1 cellular context compared by ENCODE assay signal in the genomic region with DNA sequence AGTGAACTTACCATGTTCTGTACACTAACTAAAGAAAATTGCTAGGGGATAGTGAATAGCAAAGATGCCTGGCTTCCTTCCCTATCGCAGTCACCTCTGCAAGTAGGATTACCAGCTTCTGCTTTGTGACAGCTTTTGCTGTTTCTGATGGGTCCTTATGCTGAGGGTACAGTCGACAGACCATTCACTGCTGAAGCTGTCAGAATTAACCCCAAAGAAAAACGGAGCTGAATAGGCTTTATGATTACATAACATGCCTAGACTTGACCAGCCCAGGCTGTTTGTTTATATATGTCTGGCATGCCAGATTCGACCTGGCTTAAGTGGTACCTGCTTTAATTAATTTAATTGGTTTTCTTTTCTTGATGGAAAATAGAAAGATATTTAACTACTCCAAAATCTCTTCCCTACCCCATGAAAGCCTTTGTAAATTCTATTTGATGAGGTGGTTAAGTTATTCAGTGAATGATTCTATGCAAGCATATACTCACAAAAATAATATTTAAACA.
TF ChIP-seq lines count a peak whose summit lies in the region.

No MANE protein-coding gene starts in this region.

TF ChIP-seq in HCT116, 20 proteins besides CTCF, POLR2A, EP300 and RAD21:
- TF ChIP-seq MAX (IDR thresholded peaks at IDR 0.05) (no peak), POLR2AphosphoS5 (IDR thresholded peaks at IDR 0.05; ENCODE audit: low read depth, low read length) (no peak), CEBPB (IDR thresholded peaks at IDR 0.05; ENCODE audit: low read depth) (no peak), EZH2phosphoT487 (IDR thresholded peaks at IDR 0.05; ENCODE audit: borderline replicate concordance) (no peak), ZBTB33 (IDR thresholded peaks at IDR 0.05; ENCODE audit: extremely low read depth, insufficient replicate concordance, low read length) (no peak), CBX3 (IDR thresholded peaks at IDR 0.05; ENCODE audit: low read depth) (no peak), JUND (IDR thresholded peaks at IDR 0.05) (no peak), SRF (IDR thresholded peaks at IDR 0.05; ENCODE audit: low read depth) (no peak), EZH2 (IDR thresholded peaks at IDR 0.05) (no peak), FOSL1 (IDR thresholded peaks at IDR 0.05; ENCODE audit: low read depth) (no peak), TCF7L2 (IDR thresholded peaks at IDR 0.05; ENCODE audit: borderline replicate concordance, extremely low read depth, insufficient read depth, insufficient read length) (no peak), SIN3A (IDR thresholded peaks at IDR 0.05; ENCODE audit: low read depth) (no peak), ZFX (IDR thresholded peaks at IDR 0.05) (no peak), EGR1 (IDR thresholded peaks at IDR 0.05; ENCODE audit: low read depth) (no peak), ELF1 (IDR thresholded peaks at IDR 0.05; ENCODE audit: borderline replicate concordance, low read depth) (no peak), YY1 (IDR thresholded peaks at IDR 0.05; ENCODE audit: extremely low read depth, insufficient replicate concordance, low read depth, low read length) (no peak), SP1 (IDR thresholded peaks at IDR 0.05; ENCODE audit: low read depth) (no peak), ZNF274 (IDR thresholded peaks at IDR 0.05; ENCODE audit: low read depth, low read length) (no peak)
- TF ChIP-seq, protein P1, sequence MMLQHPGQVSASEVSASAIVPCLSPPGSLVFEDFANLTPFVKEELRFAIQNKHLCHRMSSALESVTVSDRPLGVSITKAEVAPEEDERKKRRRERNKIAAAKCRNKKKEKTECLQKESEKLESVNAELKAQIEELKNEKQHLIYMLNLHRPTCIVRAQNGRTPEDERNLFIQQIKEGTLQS (IDR thresholded peaks at IDR 0.05): no peak
- TF ChIP-seq, protein P2, sequence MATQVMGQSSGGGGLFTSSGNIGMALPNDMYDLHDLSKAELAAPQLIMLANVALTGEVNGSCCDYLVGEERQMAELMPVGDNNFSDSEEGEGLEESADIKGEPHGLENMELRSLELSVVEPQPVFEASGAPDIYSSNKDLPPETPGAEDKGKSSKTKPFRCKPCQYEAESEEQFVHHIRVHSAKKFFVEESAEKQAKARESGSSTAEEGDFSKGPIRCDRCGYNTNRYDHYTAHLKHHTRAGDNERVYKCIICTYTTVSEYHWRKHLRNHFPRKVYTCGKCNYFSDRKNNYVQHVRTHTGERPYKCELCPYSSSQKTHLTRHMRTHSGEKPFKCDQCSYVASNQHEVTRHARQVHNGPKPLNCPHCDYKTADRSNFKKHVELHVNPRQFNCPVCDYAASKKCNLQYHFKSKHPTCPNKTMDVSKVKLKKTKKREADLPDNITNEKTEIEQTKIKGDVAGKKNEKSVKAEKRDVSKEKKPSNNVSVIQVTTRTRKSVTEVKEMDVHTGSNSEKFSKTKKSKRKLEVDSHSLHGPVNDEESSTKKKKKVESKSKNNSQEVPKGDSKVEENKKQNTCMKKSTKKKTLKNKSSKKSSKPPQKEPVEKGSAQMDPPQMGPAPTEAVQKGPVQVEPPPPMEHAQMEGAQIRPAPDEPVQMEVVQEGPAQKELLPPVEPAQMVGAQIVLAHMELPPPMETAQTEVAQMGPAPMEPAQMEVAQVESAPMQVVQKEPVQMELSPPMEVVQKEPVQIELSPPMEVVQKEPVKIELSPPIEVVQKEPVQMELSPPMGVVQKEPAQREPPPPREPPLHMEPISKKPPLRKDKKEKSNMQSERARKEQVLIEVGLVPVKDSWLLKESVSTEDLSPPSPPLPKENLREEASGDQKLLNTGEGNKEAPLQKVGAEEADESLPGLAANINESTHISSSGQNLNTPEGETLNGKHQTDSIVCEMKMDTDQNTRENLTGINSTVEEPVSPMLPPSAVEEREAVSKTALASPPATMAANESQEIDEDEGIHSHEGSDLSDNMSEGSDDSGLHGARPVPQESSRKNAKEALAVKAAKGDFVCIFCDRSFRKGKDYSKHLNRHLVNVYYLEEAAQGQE (IDR thresholded peaks at IDR 0.05; ENCODE audit: low read depth): no peak
